1 cellular context compared by ENCODE assay signal in genomic region chr13:106567421-106568224, GRCh38.
TF ChIP-seq lines count a peak whose summit lies in the region.

Gene ARGLU1 (minus strand): TSS chr13:106568137. CDS start chr13:106567919, 218 bp downstream.

TF ChIP-seq in HepG2, 621 proteins besides CTCF, POLR2A, EP300 and RAD21 (continued from another document and continues in another):
- TF ChIP-seq ZNF333 (CRISPR knock-in tag; IDR thresholded peaks at IDR 0.05; ENCODE audit: borderline replicate concordance) (peak; percentile 74; the same call in 1 of the 2 replicates), TAF15 (IDR thresholded peaks at IDR 0.05; ENCODE audit: low read depth, low read length, poor library complexity, severe bottlenecking) (no peak), ZNF263 (CRISPR knock-in tag; IDR thresholded peaks at IDR 0.05) (0 out of 2 replicates have a peak, but pooled peaks have one; percentile 13), ZZZ3 (CRISPR knock-in tag; IDR thresholded peaks at IDR 0.05; ENCODE audit: borderline replicate concordance) (peak; percentile 23; the same call in 1 of the 2 replicates), ZNF724P (CRISPR knock-in tag; IDR thresholded peaks at IDR 0.05; ENCODE audit: borderline replicate concordance) (no peak), ZNF232 (CRISPR knock-in tag; IDR thresholded peaks at IDR 0.05; ENCODE audit: borderline replicate concordance) (peak; percentile 80; the same call in 1 of the 2 replicates), KDM2A (CRISPR knock-in tag; IDR thresholded peaks at IDR 0.05; ENCODE audit: borderline replicate concordance, low read depth) (peak; percentile 80; the same call in 1 of the 2 replicates), ZNF703 (CRISPR knock-in tag; IDR thresholded peaks at IDR 0.05; ENCODE audit: borderline replicate concordance) (peak; percentile 3; the same call in 1 of the 2 replicates), FOXC1 (CRISPR knock-in tag; IDR thresholded peaks at IDR 0.05; ENCODE audit: borderline replicate concordance) (0 out of 2 replicates have a peak, but pooled peaks have one; percentile 22), NRL (CRISPR knock-in tag; IDR thresholded peaks at IDR 0.05; ENCODE audit: borderline replicate concordance) (peak; percentile 23; the same call in 1 of the 2 replicates), ZNF574 (CRISPR knock-in tag; IDR thresholded peaks at IDR 0.05) (peak; percentile 71), ZNF30 (CRISPR knock-in tag; IDR thresholded peaks at IDR 0.05) (no peak), ZNF800 (CRISPR knock-in tag; IDR thresholded peaks at IDR 0.05) (peak; percentile 74), HOXA9 (CRISPR knock-in tag; IDR thresholded peaks at IDR 0.05; ENCODE audit: borderline replicate concordance) (0 out of 2 replicates have a peak, but pooled peaks have one; percentile 68), HMGXB3 (CRISPR knock-in tag; IDR thresholded peaks at IDR 0.05; ENCODE audit: borderline replicate concordance) (peak; percentile 63; the same call in 1 of the 2 replicates), ZNF275 (CRISPR knock-in tag; IDR thresholded peaks at IDR 0.05; ENCODE audit: borderline replicate concordance) (peak; percentile 73; the same call in 1 of the 2 replicates), ZNF790 (CRISPR knock-in tag; IDR thresholded peaks at IDR 0.05; ENCODE audit: borderline replicate concordance) (peak; percentile 34; the same call in 1 of the 2 replicates), HNF1A (IDR thresholded peaks at IDR 0.05; ENCODE audit: low read depth) (no peak), HNF1A (CRISPR knock-in tag; IDR thresholded peaks at IDR 0.05; ENCODE audit: borderline replicate concordance) (no peak), YEATS2 (CRISPR knock-in tag; IDR thresholded peaks at IDR 0.05; ENCODE audit: borderline replicate concordance) (peak; percentile 94), ZNF547 (CRISPR knock-in tag; IDR thresholded peaks at IDR 0.05) (peak; percentile 88; the same call in 1 of the 2 replicates), ZNF660 (CRISPR knock-in tag; IDR thresholded peaks at IDR 0.05; ENCODE audit: borderline replicate concordance, low read depth) (no peak), ZNF143 (CRISPR knock-in tag; IDR thresholded peaks at IDR 0.05) (peak; percentile 91), ARNT (IDR thresholded peaks at IDR 0.05) (no peak), SOX5 (CRISPR knock-in tag; IDR thresholded peaks at IDR 0.05; ENCODE audit: borderline replicate concordance) (no peak; the same call in 1 of the 2 replicates), HNRNPL (IDR thresholded peaks at IDR 0.05; ENCODE audit: low read depth, low read length) (0 out of 2 replicates have a peak, but pooled peaks have one; percentile 28), HES4 (CRISPR knock-in tag; IDR thresholded peaks at IDR 0.05; ENCODE audit: borderline replicate concordance) (peak; percentile 45), ZNF451 (CRISPR knock-in tag; IDR thresholded peaks at IDR 0.05) (peak; percentile 84), KLF9 (CRISPR knock-in tag; IDR thresholded peaks at IDR 0.05; ENCODE audit: low read depth) (0 out of 2 replicates have a peak, but pooled peaks have one; percentile 66), NONO (IDR thresholded peaks at IDR 0.05) (no peak), NONO (CRISPR knock-in tag; conservative IDR thresholded peaks at IDR 0.05) (peak; percentile 52; the same call in 1 of the 2 replicates), ZNF570 (CRISPR knock-in tag; IDR thresholded peaks at IDR 0.05; ENCODE audit: borderline replicate concordance) (no peak), ZNF558 (CRISPR knock-in tag; IDR thresholded peaks at IDR 0.05; ENCODE audit: borderline replicate concordance) (peak; percentile 89; the same call in 1 of the 2 replicates), PPARG (CRISPR knock-in tag; conservative IDR thresholded peaks at IDR 0.05) (0 out of 2 replicates have a peak, but pooled peaks have one; percentile 29), ELF4 (CRISPR knock-in tag; IDR thresholded peaks at IDR 0.05; ENCODE audit: borderline replicate concordance) (no peak), KDM5A (IDR thresholded peaks at IDR 0.05; ENCODE audit: borderline replicate concordance, low read length) (peak; percentile 77; the same call in 1 of the 2 replicates), NFE2 (CRISPR knock-in tag; IDR thresholded peaks at IDR 0.05) (no peak), ZNF704 (CRISPR knock-in tag; IDR thresholded peaks at IDR 0.05; ENCODE audit: borderline replicate concordance) (no peak), PLRG1 (conservative IDR thresholded peaks at IDR 0.05) (no peak), GMEB1 (CRISPR knock-in tag; IDR thresholded peaks at IDR 0.05; ENCODE audit: borderline replicate concordance) (peak; percentile 88), POGZ (CRISPR knock-in tag; IDR thresholded peaks at IDR 0.05) (peak; percentile 73)
